In genomic region chr16:1175566-1176279, GRCh38 we compare ENCODE assay signal across 1 cellular context.
TF ChIP-seq lines count a peak whose summit lies in the region.

No MANE protein-coding gene starts in this region.

TF ChIP-seq in HepG2, 621 proteins besides CTCF, POLR2A, EP300 and RAD21:
- TF ChIP-seq TFAP4 (IDR thresholded peaks at IDR 0.05; ENCODE audit: borderline replicate concordance, low read depth): peak; percentile 38; the same call in 1 of the 2 replicates
- no peak for TF ChIP-seq GZF1 (CRISPR knock-in tag; IDR thresholded peaks at IDR 0.05)
- no peak for TF ChIP-seq SRF (IDR thresholded peaks at IDR 0.05; ENCODE audit: low read depth, low read length)
- TF ChIP-seq ZNF768 (CRISPR knock-in tag; IDR thresholded peaks at IDR 0.05): peak; percentile 77
- TF ChIP-seq NR2F1 (CRISPR knock-in tag; IDR thresholded peaks at IDR 0.05): no peak
